In genomic region chr17:752620-753219, GRCh38 we compare ENCODE assay signal across 8 cellular contexts. TPM values are rescaled to one million over a fixed set of nuclear protein-coding genes. Genes with fewer than 3 reads are reported as not detected.
DNase-seq lines count a peak whose midpoint lies in the region; FAIRE-seq and TF ChIP-seq lines count a peak whose summit lies in the region.

No MANE protein-coding gene starts in this region.

- DNase-seq in A673 (ENCODE audit: low spot score) (peak; percentile 76), NCI-H2029 treated with DMSO at 0.1 percent for 48 hours (lab: John Stamatoyannopoulos, UW) (peak; percentile 17), astrocyte of the hippocampus (ENCODE audit: low read depth, low spot score) (peak; percentile 76), sigmoid colon (peak; percentile 92), T-helper 9 cell (no peak), HTR-8/SVneo (ENCODE audit: insufficient read length, low spot score) (no peak)

- H3K4me1 ChIP-seq in A673 (ENCODE audit: insufficient read depth, low read length, poor library complexity, severe bottlenecking), result peaks cover 5% of the 10 kb centered on the region
- H3K4me1 ChIP-seq in iPS-15b (ENCODE audit: control insufficient read depth, insufficient read depth, low read length), result no peaks in the 10 kb centered on the region
- peaks cover 0 to 26% (median 19%) of the 10 kb centered on the region in 4 donors for H3K4me1 ChIP-seq in sigmoid colon

- CTCF ChIA-PET in A673 (lab: Charles Lee), result interaction anchor here (0.6 to 1.4 kb wide), 6 partner anchors 35 to 341 kb away, joined by 3 to 8 read pairs (median 6); partner anchors contain the start of gene TIMM22

- intact Hi-C loops in A673 (cut with micrococcal nuclease; ENCODE audit: unreplicated experiment), result no loop called here
- intact Hi-C loops in sigmoid colon (cut with DNase I), result loop anchor here (5.0 kb wide), 1 partner anchor 35 kb away; no protein-coding TSS in a partner anchor

- H3K4me3 ChIP-seq in A673 (ENCODE audit: low read depth, low read length, poor library complexity, severe bottlenecking), result peak overlapping the region; percentile 80
- H3K4me3 ChIP-seq in GM12875 (ENCODE audit: low read depth, low read length), result peak overlapping the region; percentile 93
- H3K4me3 ChIP-seq in iPS-15b (ENCODE audit: low read depth, low read length), result peak overlapping the region; percentile 54
- peak overlapping the region; percentile 64 to 95 (median 76) for H3K4me3 ChIP-seq in sigmoid colon

- peak overlapping the region; percentile 74 for H3K9ac ChIP-seq in iPS-15b (ENCODE audit: low read depth, low read length)

- H3K27ac ChIP-seq in A673 (ENCODE audit: low read depth, low read length, poor library complexity, severe bottlenecking), result peak overlapping the region; percentile 96
- H3K27ac ChIP-seq in sigmoid colon, result peak overlapping the region; percentile 84 to 91 (median 87)

- no TSS peak for BruUV-seq in A673 (replicated peaks; lab: Mats Ljungman, UMichigan)

- no peak for TF ChIP-seq POLR2A in sigmoid colon (IDR thresholded peaks at IDR 0.05)

- POLR2A ChIA-PET in A673 (lab: Charles Lee; ENCODE audit: low non-redundant PET), result no interaction called here

- no peaks in the 10 kb centered on the region for H3K27me3 ChIP-seq in A673 (replicated peaks; ENCODE audit: insufficient read depth, low read depth, low read length, poor library complexity)
- H3K27me3 ChIP-seq in iPS-15b (ENCODE audit: control insufficient read depth, insufficient read depth, low read length), result no peaks in the 10 kb centered on the region
- H3K27me3 ChIP-seq in sigmoid colon, result no peaks in the 10 kb centered on the region

- FAIRE-seq in HTR-8/SVneo (lab: Jason Lieb, UNC), result no peak

- TF ChIP-seq EP300 in sigmoid colon (IDR thresholded peaks at IDR 0.05), result no peak

- H3K9me3 ChIP-seq in A673 (ENCODE audit: low read depth, low read length, poor library complexity, severe bottlenecking) (no peaks in the 10 kb centered on the region), iPS-15b (ENCODE audit: control insufficient read depth, insufficient read depth, low read length) (peaks cover 4% of the 10 kb centered on the region), sigmoid colon (no peaks in the 10 kb centered on the region)

- WGBS in sigmoid colon, 2 donors, result 24 to 37% methylated on average over 43 of the region's 43 CpGs

- no peak for TF ChIP-seq CTCF in A673 (conservative IDR thresholded peaks at IDR 0.05; ENCODE audit: low read depth, low read length)
- TF ChIP-seq CTCF in GM12875 (IDR thresholded peaks at IDR 0.05; ENCODE audit: borderline replicate concordance, insufficient read depth, low read depth, low read length), result no peak
- no peak for TF ChIP-seq CTCF in sigmoid colon (IDR thresholded peaks at IDR 0.05)

- H3K36me3 ChIP-seq in A673 (ENCODE audit: insufficient read depth, low read length, poor library complexity, severe bottlenecking) (peaks cover 18% of the 10 kb centered on the region), iPS-15b (ENCODE audit: control insufficient read depth, insufficient read depth, low read length) (peaks cover 16% of the 10 kb centered on the region), sigmoid colon (peaks cover 0 to 12% (median 4%) of the 10 kb centered on the region in 4 donors)

RNA-seq across cellular contexts. Expression of gene GEMIN4, which starts 0.7 kb away (rescaled TPM):
- total RNA-seq in A673 (2021) (58.7 and 66.3 TPM in 2 replicates), sigmoid colon (10 to 100 TPM; 11.4 to 19.4 (median 15.7) TPM)
- 10 to 100 TPM in 1 of 3 donors, 1 to 10 TPM in 2; 3.0 to 14.8 (median 4.9) TPM for polyA plus RNA-seq in sigmoid colon

RNA-seq across cellular contexts. Expression of gene TLCD3A, which starts 20.3 kb away (rescaled TPM):
- total RNA-seq in A673 (2021) (38.7 and 49.2 TPM in 2 replicates), sigmoid colon (1 to 10 TPM; 2.6 to 9.4 (median 3.5) TPM)
- 10 to 100 TPM in 1 of 3 donors, 1 to 10 TPM in 2; 1.8 to 10.3 (median 4.8) TPM for polyA plus RNA-seq in sigmoid colon

RNA-seq across cellular contexts. Expression of gene GLOD4, which starts 29.4 kb away (rescaled TPM):
- total RNA-seq in A673 (2021) (110 and 122 TPM in 2 replicates), sigmoid colon (10 to 100 TPM; 28.8 to 42.7 (median 35.7) TPM)
- polyA plus RNA-seq in sigmoid colon, result 10 to 100 TPM; 56.1 to 85.5 (median 79.3) TPM

RNA-seq across cellular contexts. Expression of gene MRM3, which starts 29.4 kb away (rescaled TPM):
- total RNA-seq in A673 (2021), result 38.5 and 39.5 TPM in 2 replicates
- 10 to 100 TPM; 11.0 to 22.4 (median 18.0) TPM for total RNA-seq in sigmoid colon
- 10 to 100 TPM; 10.4 to 17.4 (median 11.4) TPM for polyA plus RNA-seq in sigmoid colon

RNA-seq across cellular contexts. Expression of gene VPS53, which starts 38.1 kb away (rescaled TPM):
- total RNA-seq in A673 (2021) (80.0 and 92.3 TPM in 2 replicates), sigmoid colon (10 to 100 TPM; 15.3 to 28.5 (median 23.5) TPM)
- polyA plus RNA-seq in sigmoid colon, result 10 to 100 TPM in 2 of 3 donors, 1 to 10 TPM in 1; 4.6 to 20.8 (median 10.2) TPM

Comparison
In these comparisons a context has a peak if more than half of its experiments do, and no peak if none do; other contexts are left out.
1. DNase-seq: peak in A673 (single experiment), NCI-H2029 treated with DMSO at 0.1 percent for 48 hours (single experiment), astrocyte of the hippocampus (single experiment) and sigmoid colon (single experiment); none in T-helper 9 cell (single experiment) and HTR-8/SVneo (single experiment).
2. Peak in every context shown above with its lines, with median percentiles within 50 percentile points of each other: H3K4me3 ChIP-seq.